In genomic region chr1:207959141-207959825, GRCh38 we compare ENCODE assay signal across 9 cellular contexts. TPM values are rescaled to one million over a fixed set of nuclear protein-coding genes. Genes with fewer than 3 reads are reported as not detected.
A peak's percentile ranks its signal among the peaks of the same experiment; 100 is the strongest.
DNase-seq lines count a peak whose midpoint lies in the region; ATAC-seq, FAIRE-seq and TF ChIP-seq lines count a peak whose summit lies in the region.
"Had no signal": no experiment of that assay in that cellular context is flagged by ENCODE, and none has a peak within 500 bp of the region (broad histone marks: within the 10 kb centered on the region; RNA-seq: fewer than 3 reads in every experiment).

No MANE protein-coding gene starts in this region.

- H4K20me1 ChIP-seq in keratinocyte (ENCODE audit: control insufficient read depth, extremely low read depth, insufficient read depth, low read length) (no peaks in the 10 kb centered on the region), smooth muscle cell (ENCODE audit: low read depth) (no peaks in the 10 kb centered on the region)

- dilution Hi-C loops in keratinocyte (cut with MboI; ENCODE audit: extremely low pct_ligation_motif_present, low sequenced_read_pairs): no loop called here

- H3K36me3 ChIP-seq in keratinocyte (ENCODE audit: control insufficient read depth in 2 of 2, extremely low read depth in 1 of 2, insufficient read depth in 2 of 2, low read length in 2 of 2): no peaks in the 10 kb centered on the region
- no peaks in the 10 kb centered on the region for H3K36me3 ChIP-seq in smooth muscle cell (ENCODE audit: low read depth)

- no peaks in the 10 kb centered on the region for H3K27me3 Mint-ChIP-seq in chondrocyte (ENCODE audit: low read depth)

- no peak for ATAC-seq in GM18505 (IDR thresholded peaks at IDR 0.05; ENCODE audit: unreplicated experiment)

- H3K27me3 ChIP-seq in keratinocyte (ENCODE audit: control insufficient read depth, extremely low read depth, insufficient read depth, low read length) (peaks cover 13% of the 10 kb centered on the region), smooth muscle cell (ENCODE audit: low read depth) (peaks cover 60% of the 10 kb centered on the region)

- no peaks in the 10 kb centered on the region for H3K79me2 ChIP-seq in keratinocyte (ENCODE audit: control insufficient read depth, insufficient read depth, low read length)
- H3K79me2 ChIP-seq in smooth muscle cell (ENCODE audit: low read depth): no peaks in the 10 kb centered on the region

- H3K4me1 ChIP-seq in keratinocyte (ENCODE audit: control insufficient read depth, extremely low read depth, insufficient read depth, low read length) (peaks cover 20% of the 10 kb centered on the region), smooth muscle cell (ENCODE audit: low read depth) (no peaks in the 10 kb centered on the region)

- H2AFZ ChIP-seq in keratinocyte (ENCODE audit: control insufficient read depth, low read length) (peak overlapping the region; percentile 63), smooth muscle cell (ENCODE audit: low read depth) (peak overlapping the region; percentile 95)

- DNase-seq in activated CD4-positive, alpha-beta T cell treated with anti-CD3 and anti-CD28 coated beads for 48 hours: peak; percentile 42
- DNase-seq in activated CD4-positive, alpha-beta T cell treated with anti-CD3 and anti-CD28 coated beads for 1 hour: no peak
- DNase-seq in chondrocyte (ENCODE audit: low spot score): no peak
- DNase-seq in keratinocyte (ENCODE audit: low read depth, low spot score): no peak
- DNase-seq in smooth muscle cell (lab: John Stamatoyannopoulos, UW; ENCODE audit: unreplicated experiment): peak; percentile 29
- no peak for DNase-seq in RKO (ENCODE audit: low spot score)
- DNase-seq in DMS114 treated with DMSO at 0.1 percent for 48 hours (lab: John Stamatoyannopoulos, UW; ENCODE audit: unreplicated experiment): no peak

- no peaks in the 10 kb centered on the region for H3F3A ChIP-seq in smooth muscle cell (ENCODE audit: low read depth)

- peak overlapping the region; percentile 70 for H3K4me2 ChIP-seq in keratinocyte (ENCODE audit: control insufficient read depth, extremely low read depth, insufficient read depth, low read depth, low read length)
- peak overlapping the region; percentile 98 for H3K4me2 ChIP-seq in smooth muscle cell

- H3K4me3 ChIP-seq in keratinocyte (ENCODE audit: control insufficient read depth in 2 of 3, extremely low read depth in 1 of 3, insufficient read depth in 2 of 3, low read depth in 1 of 3, low read length in 3 of 3) (peak overlapping the region; percentile 15 to 49 (median 42)), smooth muscle cell (peak overlapping the region; percentile 60)

- FAIRE-seq in keratinocyte (lab: Jason Lieb, UNC): no peak

- WGBS in smooth muscle cell (ENCODE audit: low lambda C conversion rate): 3% methylated on average over 66 of the region's 76 CpGs

- no peak overlapping the region for H3K27ac Mint-ChIP-seq in chondrocyte (ENCODE audit: unreplicated experiment)
- H3K27ac Mint-ChIP-seq: CD4-positive, CD25-positive, alpha-beta regulatory T cell had no signal

- H3K4me3 Mint-ChIP-seq in chondrocyte (ENCODE audit: unreplicated experiment): peak overlapping the region; percentile 62

- TF ChIP-seq POLR2A in GM18505 (IDR thresholded peaks at IDR 0.05; ENCODE audit: borderline replicate concordance, extremely low read depth, insufficient read depth, insufficient read length): no peak

- H3K9me3 Mint-ChIP-seq in chondrocyte (ENCODE audit: low read depth): no peaks in the 10 kb centered on the region

- H3K9ac ChIP-seq in keratinocyte (ENCODE audit: control insufficient read depth, extremely low read depth, insufficient read depth, low read length) (peak overlapping the region; percentile 11), smooth muscle cell (ENCODE audit: low read depth) (no peak overlapping the region)

- no peak overlapping the region for H3K27ac ChIP-seq in keratinocyte (ENCODE audit: control insufficient read depth, insufficient read depth, low read length)
- H3K27ac ChIP-seq in smooth muscle cell (ENCODE audit: low read depth): no peak overlapping the region

- peak; percentile 29 for TF ChIP-seq CTCF in chondrocyte (IDR thresholded peaks at IDR 0.05)
- peak in 1 of 3 experiments; percentile 4 for TF ChIP-seq CTCF in keratinocyte (optimal IDR thresholded peaks at IDR 0.05 in 1 of 3, IDR thresholded peaks at IDR 0.05 in 1 of 3, conservative IDR thresholded peaks at IDR 0.05 in 1 of 3; ENCODE audit: extremely low read depth in 1 of 3, insufficient read depth in 2 of 3, low read length in 3 of 3)
- TF ChIP-seq CTCF in smooth muscle cell (IDR thresholded peaks at IDR 0.05; ENCODE audit: borderline replicate concordance, insufficient read depth, poor library complexity, severe bottlenecking): no peak

- no peaks in the 10 kb centered on the region for H3K9me1 ChIP-seq in keratinocyte (ENCODE audit: control insufficient read depth, extremely low read depth, insufficient read depth, low read length)

- peaks cover 17% of the 10 kb centered on the region for H3K4me1 Mint-ChIP-seq in chondrocyte (ENCODE audit: low read depth)

- H3K36me3 Mint-ChIP-seq in chondrocyte (ENCODE audit: low read depth): no peaks in the 10 kb centered on the region
- H3K36me3 Mint-ChIP-seq: CD4-positive, CD25-positive, alpha-beta regulatory T cell had no signal

- H3K9me3 ChIP-seq in keratinocyte (ENCODE audit: control insufficient read depth, low read depth, low read length) (no peaks in the 10 kb centered on the region), smooth muscle cell (replicated peaks; ENCODE audit: low read depth) (no peaks in the 10 kb centered on the region)

RNA-seq across cellular contexts. Expression of gene CD34, which starts 48.4 kb away (rescaled TPM):
- total RNA-seq in chondrocyte (0.12 to 0.15 TPM (median 0.13 TPM) in 3 replicates), smooth muscle cell (not detected in 2 replicates)
- polyA plus RNA-seq in keratinocyte (0.03 TPM in 1 of 3 replicates, not detected in the others), smooth muscle cell (not detected in 2 replicates)
- polyA plus RNA-seq in keratinocyte (2011; ENCODE audit: low read depth): not detected
- polyA plus RNA-seq in keratinocyte (2011; cell fraction: cytosol; rRNA removed): 0.05 TPM in 1 of 2 replicates, not detected in the other
- 0.05 TPM in 1 of 2 replicates, not detected in the other for polyA plus RNA-seq in keratinocyte (2011; cell fraction: nucleus; rRNA removed)
- 0.07 TPM in 1 of 2 replicates, not detected in the other for polyA plus RNA-seq in keratinocyte (2012; ENCODE audit: low replicate concordance)
- not detected in 3 replicates for polyA minus RNA-seq in keratinocyte
- polyA minus RNA-seq in keratinocyte (2011; cell fraction: cytosol; rRNA and poly(A)+ RNA removed): not detected
- polyA minus RNA-seq in keratinocyte (2011; cell fraction: nucleus; rRNA and poly(A)+ RNA removed): not detected in 2 replicates

Comparison
In these comparisons a context has a peak if more than half of its experiments do, and no peak if none do; other contexts are left out.
1. DNase-seq: peak in activated CD4-positive, alpha-beta T cell treated with anti-CD3 and anti-CD28 coated beads for 48 hours (single experiment) and smooth muscle cell (single experiment); none in activated CD4-positive, alpha-beta T cell treated with anti-CD3 and anti-CD28 coated beads for 1 hour (single experiment), chondrocyte (single experiment), keratinocyte (single experiment), RKO (single experiment) and DMS114 treated with DMSO at 0.1 percent for 48 hours (single experiment).